Comparison of ENCODE assay signal across 8 cellular contexts in the genomic region with DNA sequence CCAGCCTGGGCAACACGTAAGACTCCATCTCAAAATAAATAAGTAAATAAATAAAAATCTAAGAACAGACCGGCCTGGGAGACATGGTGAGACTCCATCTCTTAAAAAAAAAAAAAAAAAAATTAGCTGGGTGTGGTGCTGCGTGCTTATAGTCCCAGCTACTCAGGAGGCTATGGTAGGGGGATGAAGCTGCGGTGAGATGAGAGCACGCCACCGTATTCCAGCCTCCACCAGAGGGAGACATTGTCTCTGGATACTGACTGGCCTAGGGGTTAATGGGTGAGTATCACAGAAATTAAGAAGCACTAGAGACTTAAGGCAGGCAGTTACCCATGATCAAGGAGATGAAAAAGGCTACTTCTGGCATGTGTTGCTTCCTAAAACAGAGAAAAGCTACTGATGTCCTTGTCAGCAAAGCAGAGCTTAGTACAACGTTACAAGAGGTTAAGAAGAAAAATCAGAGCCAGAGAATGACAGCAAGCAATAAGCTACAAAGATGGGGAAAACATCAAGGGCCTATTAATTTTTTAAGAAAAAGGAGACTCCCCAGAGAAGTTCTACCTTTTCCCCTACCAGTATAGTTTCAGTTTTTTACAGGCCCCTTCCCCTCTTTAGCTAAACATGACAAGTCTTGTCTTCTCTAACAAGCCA. TPM values are rescaled to one million over a fixed set of nuclear protein-coding genes. Genes with fewer than 3 reads are reported as not detected.
DNase-seq lines count a peak whose midpoint lies in the region; ATAC-seq, FAIRE-seq and TF ChIP-seq lines count a peak whose summit lies in the region.

No MANE protein-coding gene starts in this region.

- 35 to 45% methylated on average over 7 of the region's 7 CpGs for WGBS in pancreas, 2 donors

- DNase-seq in AG09319 (ENCODE audit: extremely low read depth, low read depth) = no peak
- peak; percentile 49 for DNase-seq in LoVo (ENCODE audit: low spot score)
- DNase-seq in RWPE2 (ENCODE audit: low spot score) = no peak
- DNase-seq in activated gamma-delta T cell treated with anti-CD3 and anti-CD28 coated beads, Interleukin-2, amount 50 U/mL, for 16 hours (ENCODE audit: low read depth) = peak; percentile 45
- peak; percentile 73 for DNase-seq in germinal center (ENCODE audit: low spot score)
- peak in 4 of 6 donors; percentile 40 to 69 (median 50) for DNase-seq in pancreas
- DNase-seq in urothelium cell line (ENCODE audit: low spot score) = peak; percentile 58

- H3K36me3 ChIP-seq in RWPE2 (ENCODE audit: low read depth) (peaks cover 91% of the 10 kb centered on the region), pancreas (peaks cover 0 to 47% (median 22%) of the 10 kb centered on the region in 3 donors)

- H3K27me3 ChIP-seq in RWPE2 (ENCODE audit: insufficient read depth, poor library complexity, severe bottlenecking) (no peaks in the 10 kb centered on the region), pancreas (no peaks in the 10 kb centered on the region)

- peak; percentile 67 for ATAC-seq in GM19324 (IDR thresholded peaks at IDR 0.05; ENCODE audit: low FRiP score, unreplicated experiment)
- peak; percentile 96 for ATAC-seq in RWPE2 (ENCODE audit: low read depth)
- ATAC-seq in pancreas = peak; percentile 93 to 99 (median 96)

- peaks cover 3% of the 10 kb centered on the region for H3K4me1 ChIP-seq in RWPE2 (ENCODE audit: insufficient read depth, poor library complexity, severe bottlenecking)
- H3K4me1 ChIP-seq in pancreas = no peaks in the 10 kb centered on the region

- intact Hi-C loops in pancreas (cut with DNase I) = loop anchor here (2.0 to 10.0 kb wide), 3 partner anchors 121 to 124 kb away; no protein-coding TSS in a partner anchor

- FAIRE-seq in pancreas (lab: Jason Lieb, UNC) (no peak), urothelium cell line (lab: Jason Lieb, UNC) (no peak)

- H3K4me3 ChIP-seq in RWPE2 (ENCODE audit: severe bottlenecking) (no peak overlapping the region), pancreas (no peak overlapping the region)

- TF ChIP-seq CTCF in AG09319 (IDR thresholded peaks at IDR 0.05; ENCODE audit: low read depth, low read length) = peak; percentile 83
- peak; percentile 87 for TF ChIP-seq CTCF in RWPE2 (IDR thresholded peaks at IDR 0.05; ENCODE audit: poor library complexity, severe bottlenecking)
- peak; percentile 29 to 71 (median 52) for TF ChIP-seq CTCF in pancreas (IDR thresholded peaks at IDR 0.05)

- H3K9me3 ChIP-seq in RWPE2 (ENCODE audit: severe bottlenecking) (no peaks in the 10 kb centered on the region), pancreas (no peaks in the 10 kb centered on the region)

- H3K27ac ChIP-seq in RWPE2 (ENCODE audit: poor library complexity, severe bottlenecking) = no peak overlapping the region
- H3K27ac ChIP-seq in pancreas = no peak overlapping the region

RNA-seq across cellular contexts. Expression of a gene that starts 8.6 kb away (rescaled TPM):
- 10 to 100 TPM; 18.7 to 45.6 (median 31.2) TPM for total RNA-seq in pancreas
- 10 to 100 TPM in 1 of 2 donors, 1 to 10 TPM in 1; 7.8 to 20.9 TPM for polyA plus RNA-seq in pancreas

Comparison
In these comparisons a context has a peak if more than half of its experiments do, and no peak if none do; other contexts are left out.
1. DNase-seq: peak in LoVo (single experiment), activated gamma-delta T cell treated with anti-CD3 and anti-CD28 coated beads, Interleukin-2, amount 50 U/mL, for 16 hours (single experiment), germinal center (single experiment), pancreas (4 of 6) and urothelium cell line (single experiment); none in AG09319 (single experiment) and RWPE2 (single experiment).
2. Peak in every context shown above with its lines, with median percentiles within 50 percentile points of each other: CTCF ChIP-seq and ATAC-seq.